ENCODE assay signal across 1 cellular context in genomic region chr17:59149841-59150511, GRCh38.
TF ChIP-seq lines count a peak whose summit lies in the region.

No MANE protein-coding gene starts in this region.

TF ChIP-seq in endothelial cell of umbilical vein, 7 proteins besides CTCF, POLR2A, EP300 and RAD21:
- no peak for TF ChIP-seq MYC (IDR thresholded peaks at IDR 0.05; ENCODE audit: low read depth, low read length)
- no peak for TF ChIP-seq FOS (IDR thresholded peaks at IDR 0.05; ENCODE audit: borderline replicate concordance, insufficient read depth, low read length)
- no peak for TF ChIP-seq JUN (IDR thresholded peaks at IDR 0.05; ENCODE audit: borderline replicate concordance, insufficient read depth, insufficient read length, low read depth)
- TF ChIP-seq GATA2 (IDR thresholded peaks at IDR 0.05; ENCODE audit: insufficient read depth, insufficient read length, low read depth, low read length), result no peak
- no peak for TF ChIP-seq POLR2AphosphoS5 (IDR thresholded peaks at IDR 0.05; ENCODE audit: insufficient read depth, low read depth, low read length)
- no peak for TF ChIP-seq MAX (IDR thresholded peaks at IDR 0.05; ENCODE audit: insufficient read depth, insufficient read length)
- TF ChIP-seq EZH2 (IDR thresholded peaks at IDR 0.05; ENCODE audit: borderline replicate concordance, low read depth, low read length, severe bottlenecking), result no peak
